Comparison of ENCODE assay signal across 11 cellular contexts in the genomic region with DNA sequence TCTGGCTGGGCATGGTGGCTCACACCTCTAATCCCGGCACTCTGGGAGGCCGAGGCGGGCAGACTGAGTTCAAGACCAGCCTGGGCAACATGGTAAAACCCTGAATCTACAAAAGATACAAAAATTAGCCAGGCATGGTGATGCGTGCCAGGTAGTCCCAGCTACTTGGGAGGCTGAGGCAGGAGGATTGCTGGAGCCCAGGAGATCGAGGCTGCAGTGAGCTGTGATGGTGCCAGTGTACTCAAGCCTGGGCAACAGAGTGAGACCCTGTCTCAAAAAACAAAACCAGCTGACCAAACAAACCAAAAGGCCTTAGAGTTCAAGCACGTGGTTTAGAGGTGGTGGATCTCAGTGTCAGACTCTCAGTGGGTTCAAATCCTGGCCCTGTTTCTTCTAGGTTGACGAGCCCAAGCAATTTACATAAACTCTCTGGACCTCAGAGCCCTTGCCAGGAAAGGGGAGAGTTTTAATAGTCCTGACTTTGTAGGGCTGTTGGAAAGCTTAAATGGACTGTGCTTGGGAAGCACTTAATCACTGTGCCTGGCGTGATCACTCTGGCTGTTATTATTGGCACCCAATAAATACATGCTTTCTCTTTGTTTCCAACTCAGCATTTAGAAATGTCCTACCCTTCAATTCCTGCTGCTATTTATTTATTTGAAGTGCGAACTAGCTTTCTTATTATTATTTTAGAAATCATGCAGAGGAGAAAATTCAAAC. TPM values are rescaled to one million over a fixed set of nuclear protein-coding genes. Genes with fewer than 3 reads are reported as not detected.
DNase-seq lines count a peak whose midpoint lies in the region; ATAC-seq and TF ChIP-seq lines count a peak whose summit lies in the region.
"Had no signal": no experiment of that assay in that cellular context is flagged by ENCODE, and none has a peak within 500 bp of the region (broad histone marks: within the 10 kb centered on the region; RNA-seq: fewer than 3 reads in every experiment).

No MANE protein-coding gene starts in this region.

- DNase-seq in Right ventricle myocardium inferior (ENCODE audit: missing footprints) (no peak), cardiac septum (ENCODE audit: low spot score) (no peak), endothelial cell (ENCODE audit: low spot score) (no peak), midbrain (lab: John Stamatoyannopoulos, UW) (peak; percentile 16), vagina (ENCODE audit: extremely low spot score in 2 of 2) (no peak), AG08396 (ENCODE audit: low spot score) (no peak), NCI-H2196 (lab: John Stamatoyannopoulos, UW; ENCODE audit: unreplicated experiment) (no peak), GF-D8 (lab: John Stamatoyannopoulos, UW) (no peak)
- DNase-seq: activated naive CD8-positive, alpha-beta T cell treated with anti-CD3 and anti-CD28 coated beads for 36 hours; H7 had no signal

- peak; percentile 78 for ATAC-seq in Right ventricle myocardium inferior

- no peak overlapping the region for H3K4me3 Mint-ChIP-seq in endothelial cell (ENCODE audit: unreplicated experiment)
- H3K4me3 Mint-ChIP-seq: activated naive CD8-positive, alpha-beta T cell treated with anti-CD3 and anti-CD28 coated beads for 36 hours; B cell had no signal

- peaks cover 10% of the 10 kb centered on the region for H3K4me1 Mint-ChIP-seq in endothelial cell (ENCODE audit: unreplicated experiment)

- H3K27me3 Mint-ChIP-seq in endothelial cell (ENCODE audit: unreplicated experiment) = peaks cover 3% of the 10 kb centered on the region
- H3K27me3 Mint-ChIP-seq: activated naive CD8-positive, alpha-beta T cell treated with anti-CD3 and anti-CD28 coated beads for 36 hours; B cell had no signal

- no peaks in the 10 kb centered on the region for H3K9me3 Mint-ChIP-seq in endothelial cell (ENCODE audit: unreplicated experiment)
- H3K9me3 Mint-ChIP-seq: activated naive CD8-positive, alpha-beta T cell treated with anti-CD3 and anti-CD28 coated beads for 36 hours had no signal

- no peaks in the 10 kb centered on the region for H3K36me3 ChIP-seq in vagina

- intact Hi-C loops in Right ventricle myocardium inferior (cut with DNase I) = no loop called here
- intact Hi-C loops in cardiac septum (cut with DNase I) = no loop called here
- intact Hi-C loops in vagina (cut with DNase I) = no loop called here

- H3K27ac Mint-ChIP-seq in endothelial cell (ENCODE audit: unreplicated experiment) = peak overlapping the region; percentile 5
- H3K27ac Mint-ChIP-seq: activated naive CD8-positive, alpha-beta T cell treated with anti-CD3 and anti-CD28 coated beads for 36 hours; B cell had no signal

- no peaks in the 10 kb centered on the region for H3K36me3 Mint-ChIP-seq in endothelial cell (ENCODE audit: low read depth, unreplicated experiment)

- no peaks in the 10 kb centered on the region for H3K9me3 ChIP-seq in vagina

- peak overlapping the region; percentile 37 for H3K27ac ChIP-seq in vagina

- TF ChIP-seq POLR2A in vagina (IDR thresholded peaks at IDR 0.05) = no peak

- H3K27me3 ChIP-seq in vagina = no peaks in the 10 kb centered on the region

- no peak overlapping the region for H3K4me3 ChIP-seq in vagina

- TF ChIP-seq CTCF in endothelial cell (IDR thresholded peaks at IDR 0.05; ENCODE audit: unreplicated experiment) (no peak), vagina (IDR thresholded peaks at IDR 0.05) (no peak)

- peaks cover 52% of the 10 kb centered on the region for H3K4me1 ChIP-seq in vagina

RNA-seq across cellular contexts. Expression of gene ABCC1, which starts 44.7 kb away (rescaled TPM):
- total RNA-seq in Right ventricle myocardium inferior (24.5 TPM), cardiac septum (16.6 TPM), endothelial cell (ENCODE audit: unreplicated experiment) (21.8 TPM), vagina (47.9 TPM)
